ENCODE assay signal across 8 cellular contexts in the genomic region with DNA sequence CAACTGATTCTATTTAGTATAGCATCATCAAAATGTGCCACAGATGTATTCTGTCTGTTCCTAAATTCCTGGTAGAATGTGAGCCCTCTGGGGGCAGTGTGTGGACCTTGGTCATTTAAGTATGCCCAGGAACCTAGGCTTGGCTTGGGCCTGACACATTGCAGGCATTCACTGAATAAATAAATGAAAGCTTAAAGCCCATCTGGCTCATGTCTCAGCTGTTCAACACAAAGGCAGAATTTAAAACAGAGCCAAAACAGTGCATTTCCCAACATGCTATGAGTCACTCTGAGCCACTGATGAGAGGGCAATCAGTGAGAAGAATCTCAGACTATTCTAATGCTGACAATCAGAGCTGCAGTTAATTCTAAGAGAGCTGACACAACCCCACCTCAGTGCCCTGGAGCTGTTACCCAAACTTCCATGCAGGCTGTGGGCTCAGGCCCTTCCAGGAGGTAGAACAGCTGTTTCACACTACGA. TPM values are rescaled to one million over a fixed set of nuclear protein-coding genes. Genes with fewer than 3 reads are reported as not detected.
A peak's percentile ranks its signal among the peaks of the same experiment; 100 is the strongest.
DNase-seq lines count a peak whose midpoint lies in the region; ATAC-seq and TF ChIP-seq lines count a peak whose summit lies in the region.

No MANE protein-coding gene starts in this region.

- no peaks in the 10 kb centered on the region for H3K9me3 ChIP-seq in psoas muscle

- intact Hi-C loops in psoas muscle (cut with DNase I), result loop anchor here in 1 of 2 donors (10.0 kb wide), 1 partner anchor 48 kb away; the partner anchor contains the start of gene TMED9

- no peak overlapping the region for H3K4me3 ChIP-seq in psoas muscle

- H3K27me3 Mint-ChIP-seq in HFFc6 (ENCODE audit: insufficient read depth), result no peaks in the 10 kb centered on the region; the same call in 1 of the 2 replicates
- H3K27me3 Mint-ChIP-seq in T-helper 2 cell treated with Interferon-gamma antibody and Interleukin-4, amounts not matched to agents 5 μg/mL and 100 μg/mL, for 36 hours (ENCODE audit: low read depth), result no peaks in the 10 kb centered on the region

- H3K4me1 ChIP-seq in psoas muscle, result peaks cover 82% of the 10 kb centered on the region

- peaks cover 22% of the 10 kb centered on the region for H3K36me3 Mint-ChIP-seq in HFFc6 (ENCODE audit: low read depth)
- peaks cover 10% of the 10 kb centered on the region for H3K36me3 Mint-ChIP-seq in T-helper 2 cell treated with Interferon-gamma antibody and Interleukin-4, amounts not matched to agents 5 μg/mL and 100 μg/mL, for 36 hours (ENCODE audit: low read depth)

- peak overlapping the region; percentile 86 for H3K27ac ChIP-seq in psoas muscle

- peak; percentile 68 to 84 (median 82) for ATAC-seq in psoas muscle
- no peak for ATAC-seq in HG02798 (IDR thresholded peaks at IDR 0.05; ENCODE audit: poor library complexity, unreplicated experiment)
- ATAC-seq in HG03025 (IDR thresholded peaks at IDR 0.05; ENCODE audit: low FRiP score, unreplicated experiment), result no peak
- no peak for ATAC-seq in HG02852 (IDR thresholded peaks at IDR 0.05; ENCODE audit: unreplicated experiment)

- peak; percentile 98 for DNase-seq in HFFc6
- peak; percentile 8 for DNase-seq in SKM-1 (lab: John Stamatoyannopoulos, UW; ENCODE audit: unreplicated experiment)
- peak; percentile 94 for DNase-seq in foreskin melanocyte
- DNase-seq in psoas muscle, result peak; percentile 60 to 77
- DNase-seq in T-helper 2 cell treated with Interferon-gamma antibody and Interleukin-4, amounts not matched to agents 5 μg/mL and 100 μg/mL, for 36 hours (ENCODE audit: low spot score), result no peak

- peak overlapping the region; percentile 81 for H3K4me3 Mint-ChIP-seq in HFFc6
- no peak overlapping the region for H3K4me3 Mint-ChIP-seq in T-helper 2 cell treated with Interferon-gamma antibody and Interleukin-4, amounts not matched to agents 5 μg/mL and 100 μg/mL, for 36 hours

- TF ChIP-seq CTCF in HFFc6 (IDR thresholded peaks at IDR 0.05), result peak; percentile 60
- no peak for TF ChIP-seq CTCF in psoas muscle (IDR thresholded peaks at IDR 0.05)

- H3K27ac Mint-ChIP-seq in HFFc6, result peak overlapping the region; percentile 89
- no peak overlapping the region for H3K27ac Mint-ChIP-seq in T-helper 2 cell treated with Interferon-gamma antibody and Interleukin-4, amounts not matched to agents 5 μg/mL and 100 μg/mL, for 36 hours

- peaks cover 7% of the 10 kb centered on the region for H3K9me3 Mint-ChIP-seq in HFFc6
- H3K9me3 Mint-ChIP-seq in T-helper 2 cell treated with Interferon-gamma antibody and Interleukin-4, amounts not matched to agents 5 μg/mL and 100 μg/mL, for 36 hours, result no peaks in the 10 kb centered on the region

- no peaks in the 10 kb centered on the region for H3K27me3 ChIP-seq in psoas muscle (ENCODE audit: insufficient read depth in 3 of 3, low read length in 2 of 3)

- WGBS in psoas muscle, 3 donors, result 15 to 33% (median 21%) methylated on average over 1 of the region's 1 CpG

- H3K4me1 Mint-ChIP-seq in HFFc6 (ENCODE audit: low read depth), result peaks cover 48% of the 10 kb centered on the region
- peaks cover 4% of the 10 kb centered on the region for H3K4me1 Mint-ChIP-seq in T-helper 2 cell treated with Interferon-gamma antibody and Interleukin-4, amounts not matched to agents 5 μg/mL and 100 μg/mL, for 36 hours (ENCODE audit: low read depth)

- peaks cover 4 to 18% of the 10 kb centered on the region in 2 donors for H3K36me3 ChIP-seq in psoas muscle (ENCODE audit: insufficient read depth in 1 of 2, low read depth in 1 of 2)

RNA-seq across cellular contexts. Expression of gene FAM193B, which starts 8.1 kb away (rescaled TPM):
- total RNA-seq in HFFc6 (2021; fragmentation: NEBNext Ultra II Directional; extraction: Animal tissue kit (Norgen Biotek cat#: 25700)), result 10 to 100 TPM; 16.1 to 25.6 (median 21.6) TPM
- total RNA-seq in psoas muscle, result 10 to 100 TPM; 27.2 to 36.7 (median 30.3) TPM
- polyA plus RNA-seq in psoas muscle, result 10 to 100 TPM; 26.9 to 31.2 (median 27.0) TPM

RNA-seq across cellular contexts. Expression of gene DDX41, which starts 29.5 kb away (rescaled TPM):
- total RNA-seq in HFFc6 (2021; fragmentation: NEBNext Ultra II Directional; extraction: Animal tissue kit (Norgen Biotek cat#: 25700)), result 100 to 1,000 TPM in 3 of 6 experiments, 10 to 100 TPM in 3; 83.8 to 105 (median 98.5) TPM
- total RNA-seq in psoas muscle, result 10 to 100 TPM; 37.2 to 41.0 (median 40.2) TPM
- polyA plus RNA-seq in psoas muscle, result 10 to 100 TPM; 45.6 to 71.6 (median 57.3) TPM

RNA-seq across cellular contexts. Expression of gene DOK3, which starts 36.7 kb away (rescaled TPM):
- total RNA-seq in HFFc6 (2021; fragmentation: NEBNext Ultra II Directional; extraction: Animal tissue kit (Norgen Biotek cat#: 25700)), result 1 to 10 TPM; 1.1 to 2.6 (median 1.3) TPM
- total RNA-seq in psoas muscle, result 1 to 10 TPM; 2.4 to 5.4 (median 3.1) TPM
- polyA plus RNA-seq in psoas muscle, result 1 to 10 TPM in 2 of 3 donors, under 1 TPM in 1; 0.44 to 5.0 (median 3.8) TPM

RNA-seq across cellular contexts. Expression of gene TMED9, which starts 45.7 kb away (rescaled TPM):
- 100 to 1,000 TPM; 350 to 457 (median 354) TPM for total RNA-seq in HFFc6 (2021; fragmentation: NEBNext Ultra II Directional; extraction: Animal tissue kit (Norgen Biotek cat#: 25700))
- total RNA-seq in psoas muscle, result 10 to 100 TPM; 47.5 to 71.9 (median 56.7) TPM
- 100 to 1,000 TPM in 2 of 3 donors, 10 to 100 TPM in 1; 78.3 to 185 (median 115) TPM for polyA plus RNA-seq in psoas muscle

RNA-seq across cellular contexts. Expression of gene PDLIM7, which starts 48.9 kb away (rescaled TPM):
- total RNA-seq in HFFc6 (2021; fragmentation: NEBNext Ultra II Directional; extraction: Animal tissue kit (Norgen Biotek cat#: 25700)), result 100 to 1,000 TPM; 339 to 353 (median 343) TPM
- total RNA-seq in psoas muscle, result 100 to 1,000 TPM; 134 to 221 (median 161) TPM
- 100 to 1,000 TPM; 174 to 254 (median 221) TPM for polyA plus RNA-seq in psoas muscle

Comparison
In these comparisons a context has a peak if more than half of its experiments do, and no peak if none do; other contexts are left out.
1. ATAC-seq: peak in psoas muscle (4 of 4); none in HG02798 (single experiment), HG03025 (single experiment) and HG02852 (single experiment).